ENCODE assay signal across 8 cellular contexts in genomic region chr6:43174263-43175112, GRCh38. TPM values are rescaled to one million over a fixed set of nuclear protein-coding genes. Genes with fewer than 3 reads are reported as not detected.
DNase-seq lines count a peak whose midpoint lies in the region; TF ChIP-seq lines count a peak whose summit lies in the region.

No MANE protein-coding gene starts in this region.

- peak; percentile 97 for DNase-seq in GM04503 (ENCODE audit: low read depth)
- peak; percentile 99 for DNase-seq in HFF-Myc (ENCODE audit: extremely low read depth, low read depth)
- DNase-seq in MV-4-11 (lab: John Stamatoyannopoulos, UW): peak; percentile 100
- peak; percentile 98 for DNase-seq in SK-MEL-5 (ENCODE audit: low read depth, low spot score)
- DNase-seq in activated naive CD4-positive, alpha-beta T cell treated with anti-CD3 and anti-CD28 coated beads, Interleukin-2, amount 50 U/mL, for 16 hours: peak; percentile 87
- DNase-seq in germinal center (ENCODE audit: low spot score): peak; percentile 99
- peak; percentile 84 to 99 (median 95) for DNase-seq in substantia nigra (lab: John Stamatoyannopoulos, UW)

- H3K4me3 ChIP-seq in HFF-Myc (replicated peaks; ENCODE audit: low read depth, low read length) (peak overlapping the region; percentile 87), neutrophil (ENCODE audit: low read depth in 1 of 2, low read length in 1 of 2) (peak overlapping the region; percentile 75 to 89)

- H3K36me3 ChIP-seq in neutrophil: peaks cover 31% of the 10 kb centered on the region

- peaks cover 53 to 56% of the 10 kb centered on the region in 2 experiments for H3K4me1 ChIP-seq in neutrophil (ENCODE audit: control insufficient read depth in 1 of 2, insufficient read depth in 1 of 2, low read depth in 1 of 2, low read length in 1 of 2)

- H3K27ac ChIP-seq in neutrophil (peak overlapping the region; percentile 95), substantia nigra (ENCODE audit: low read depth, low read length, poor library complexity, severe bottlenecking) (peak overlapping the region; percentile 90)

- H3K27me3 ChIP-seq in neutrophil: no peaks in the 10 kb centered on the region

- no peaks in the 10 kb centered on the region for H3K9me3 ChIP-seq in neutrophil

- TF ChIP-seq CTCF in HFF-Myc (IDR thresholded peaks at IDR 0.05; ENCODE audit: low read depth, low read length, missing control alignments) (no peak), neutrophil (IDR thresholded peaks at IDR 0.05) (peak; percentile 47)

- in situ Hi-C loops in SK-MEL-5 (cut with HindIII; ENCODE audit: low pct_unique_long_range_greater_than_20kb, low sequenced_read_pairs): no loop called here

RNA-seq across cellular contexts. Expression of gene SRF, which starts 3.4 kb away (rescaled TPM):
- 16.4 and 17.6 TPM in 2 replicates for total RNA-seq in SK-MEL-5 (2014; rRNA removed; shearing (Covaris generic))
- 36.9 and 48.1 TPM in 2 replicates for polyA plus RNA-seq in SK-MEL-5 (2015; cell fraction: cytosol; rRNA removed)
- polyA plus RNA-seq in SK-MEL-5 (2015; cell fraction: nucleus; rRNA removed): 17.0 and 31.4 TPM in 2 replicates

RNA-seq across cellular contexts. Expression of gene CUL9, which starts 7.5 kb away (rescaled TPM):
- total RNA-seq in SK-MEL-5 (2014; rRNA removed; shearing (Covaris generic)): 16.7 and 18.1 TPM in 2 replicates
- polyA plus RNA-seq in SK-MEL-5 (2015; cell fraction: cytosol; rRNA removed): 18.2 and 18.7 TPM in 2 replicates
- 185 and 202 TPM in 2 replicates for polyA plus RNA-seq in SK-MEL-5 (2015; cell fraction: nucleus; rRNA removed)

RNA-seq across cellular contexts. Expression of gene DNPH1, which starts 54.8 kb away (rescaled TPM):
- 108 and 109 TPM in 2 replicates for total RNA-seq in SK-MEL-5 (2014; rRNA removed; shearing (Covaris generic))
- 95.3 and 195 TPM in 2 replicates for polyA plus RNA-seq in SK-MEL-5 (2015; cell fraction: cytosol; rRNA removed)
- polyA plus RNA-seq in SK-MEL-5 (2015; cell fraction: nucleus; rRNA removed): 17.7 and 47.5 TPM in 2 replicates

Comparison
In these comparisons a context has a peak if more than half of its experiments do, and no peak if none do; other contexts are left out.
1. Peak in every context shown above with its lines: DNase-seq, H3K4me3 ChIP-seq and H3K27ac ChIP-seq.